In the genomic region with DNA sequence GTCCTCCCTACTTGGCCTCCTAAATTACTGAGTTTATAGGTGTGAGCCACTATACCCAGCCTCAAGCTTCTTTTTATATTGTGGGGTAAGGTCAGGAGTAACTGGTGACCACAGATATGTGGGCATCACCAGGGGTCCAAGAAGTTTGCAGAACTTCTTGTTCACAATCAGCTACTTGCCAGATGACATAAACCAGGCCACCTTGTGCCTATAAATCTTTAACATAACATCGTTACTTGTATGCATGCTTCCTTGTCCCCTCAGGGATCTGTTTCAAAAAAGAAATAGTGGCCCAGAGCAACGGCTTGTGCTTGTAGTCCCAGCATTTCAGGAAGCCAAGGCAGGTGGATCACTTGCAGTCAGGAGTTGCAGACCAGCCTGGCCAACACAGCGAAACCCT, we compare ENCODE assay signal across 25 cellular contexts.
"Had no signal": no experiment of that assay in that cellular context is flagged by ENCODE, and none has a peak within 500 bp of the region (broad histone marks: within the 10 kb centered on the region; RNA-seq: fewer than 3 reads in every experiment).

No MANE protein-coding gene starts in this region.

- H3K4me3 Mint-ChIP-seq: naive thymus-derived CD8-positive, alpha-beta T cell; nephron; neural crest cell; stimulated activated naive B cell treated with anti-CD40 and anti-IgM and Interleukin-4, amounts not matched to agents 10 μg/mL and 1 μg/mL and 100 μg/mL, for 72 hours had no signal

- H3K27ac Mint-ChIP-seq: naive thymus-derived CD8-positive, alpha-beta T cell; nephron; progenitor cell of endocrine pancreas; stimulated activated naive B cell treated with anti-CD40 and anti-IgM and Interleukin-4, amounts not matched to agents 10 μg/mL and 1 μg/mL and 100 μg/mL, for 72 hours had no signal

- H3K9me3 Mint-ChIP-seq: neural crest cell; stimulated activated naive B cell treated with anti-CD40 and anti-IgM and Interleukin-4, amounts not matched to agents 10 μg/mL and 1 μg/mL and 100 μg/mL, for 72 hours had no signal

- H3K9me3 ChIP-seq: left lung, lower lobe of right lung, ovary, right atrium auricular region, right lobe of liver, stomach, testis, thyroid gland, transverse colon, upper lobe of right lung had no signal

- H3K4me3 ChIP-seq: left lung, lower lobe of right lung, ovary, right atrium auricular region, right lobe of liver, smooth muscle cell, stomach, testis, thyroid gland, transverse colon, upper lobe of right lung had no signal

- H3K4me1 ChIP-seq: left lung, lower lobe of right lung, right atrium auricular region, right lobe of liver, stomach, testis, thyroid gland, transverse colon, upper lobe of right lung had no signal

- DNase-seq: hippocampal formation; kidney; left colon; lower lobe of right lung; mammary epithelial cell; mesenchymal stem cell; naive thymus-derived CD8-positive, alpha-beta T cell; nucleus accumbens; ovary; right lobe of liver; stimulated activated CD4-positive, alpha-beta T cell treated with anti-CD3 and anti-CD28 coated beads, Interleukin-2, amount 100 ng/mL, for 24 hours; stimulated activated CD4-positive, alpha-beta T cell treated with anti-CD3 and anti-CD28 coated beads, Interleukin-4, amount 100 ng/mL, for 1 hour; stimulated activated naive B cell treated with anti-CD40 and anti-IgM and Interleukin-4, amounts not matched to agents 10 μg/mL and 1 μg/mL and 100 μg/mL, for 72 hours; stimulated activated naive CD8-positive, alpha-beta T cell treated with anti-CD3 and anti-CD28 coated beads, Interleukin-15, Interleukin-2, amounts not matched to agents 100 U/mL and 50 U/mL, for 24 hours; stomach; testis; thyroid gland; transverse colon; upper lobe of right lung had no signal

- H3K36me3 Mint-ChIP-seq: stimulated activated naive B cell treated with anti-CD40 and anti-IgM and Interleukin-4, amounts not matched to agents 10 μg/mL and 1 μg/mL and 100 μg/mL, for 72 hours had no signal

- H3K27ac ChIP-seq: left lung, lower lobe of right lung, ovary, right atrium auricular region, right lobe of liver, stomach, testis, thyroid gland, transverse colon, upper lobe of right lung had no signal

- H3K36me3 ChIP-seq: left lung, lower lobe of right lung, ovary, right atrium auricular region, right lobe of liver, stomach, thyroid gland, transverse colon, upper lobe of right lung had no signal

- H3K27me3 Mint-ChIP-seq: naive thymus-derived CD8-positive, alpha-beta T cell; progenitor cell of endocrine pancreas; stimulated activated naive B cell treated with anti-CD40 and anti-IgM and Interleukin-4, amounts not matched to agents 10 μg/mL and 1 μg/mL and 100 μg/mL, for 72 hours had no signal

- ATAC-seq: left colon; left lung; lower lobe of right lung; naive thymus-derived CD8-positive, alpha-beta T cell; right lobe of liver; stimulated activated naive B cell treated with anti-CD40 and anti-IgM and Interleukin-4, amounts not matched to agents 10 μg/mL and 1 μg/mL and 100 μg/mL, for 72 hours; stimulated activated naive CD8-positive, alpha-beta T cell treated with anti-CD3 and anti-CD28 coated beads, Interleukin-15, Interleukin-2, amounts not matched to agents 100 U/mL and 50 U/mL, for 24 hours; upper lobe of right lung had no signal

- H3K4me1 Mint-ChIP-seq: naive thymus-derived CD8-positive, alpha-beta T cell; nephron; neural crest cell; stimulated activated naive B cell treated with anti-CD40 and anti-IgM and Interleukin-4, amounts not matched to agents 10 μg/mL and 1 μg/mL and 100 μg/mL, for 72 hours had no signal

- H3K27me3 ChIP-seq: left lung, ovary, right atrium auricular region, right lobe of liver, stomach, testis, thyroid gland, transverse colon, upper lobe of right lung had no signal
